Comparison of ENCODE assay signal across 17 cellular contexts in genomic region chr13:65530688-65531087, GRCh38.
DNase-seq lines count a peak whose midpoint lies in the region; ATAC-seq, FAIRE-seq and TF ChIP-seq lines count a peak whose summit lies in the region.
"Had no signal": no experiment of that assay in that cellular context is flagged by ENCODE, and none has a peak within 500 bp of the region (broad histone marks: within the 10 kb centered on the region; RNA-seq: fewer than 3 reads in every experiment).

No MANE protein-coding gene starts in this region.

- H3K9me3 Mint-ChIP-seq in neural crest cell (no peaks in the 10 kb centered on the region), HFFc6 (no peaks in the 10 kb centered on the region)

- peak; percentile 21 for FAIRE-seq in endometrium (lab: Jason Lieb, UNC)

- H3K27ac Mint-ChIP-seq in neural crest cell (ENCODE audit: unreplicated experiment) (peak overlapping the region; percentile 22), HFFc6 (no peak overlapping the region)

- H3K4me1 Mint-ChIP-seq in neural crest cell (peaks cover 33% of the 10 kb centered on the region), HFFc6 (ENCODE audit: low read depth) (peaks cover 6% of the 10 kb centered on the region; the same call in 1 of the 2 replicates)

- ATAC-seq in HG02840 (IDR thresholded peaks at IDR 0.05; ENCODE audit: low FRiP score, unreplicated experiment) = no peak
- ATAC-seq in GM21529 (IDR thresholded peaks at IDR 0.05; ENCODE audit: unreplicated experiment) = no peak

- H3K36me3 Mint-ChIP-seq in neural crest cell (ENCODE audit: low read depth) = no peaks in the 10 kb centered on the region
- no peaks in the 10 kb centered on the region for H3K36me3 Mint-ChIP-seq in HFFc6 (ENCODE audit: low read depth)

- no peak overlapping the region for H3K4me3 Mint-ChIP-seq in neural crest cell
- H3K4me3 Mint-ChIP-seq in HFFc6 = no peak overlapping the region

- H3K27me3 Mint-ChIP-seq in neural crest cell (ENCODE audit: low read depth) = no peaks in the 10 kb centered on the region
- H3K27me3 Mint-ChIP-seq in HFFc6 (ENCODE audit: insufficient read depth) = no peaks in the 10 kb centered on the region

- peak; percentile 13 for DNase-seq in HT1080 (ENCODE audit: low read depth)
- DNase-seq in RPMI7951 (ENCODE audit: low read depth) = peak; percentile 8
- no peak for DNase-seq in neural crest cell (ENCODE audit: low read depth, low spot score)
- no peak for DNase-seq in HFFc6
- DNase-seq: AML-193, Caco-2, DMS153, NCI-H146, NCI-H2081 treated with DMSO at 0.1 percent for 48 hours, NCI-H510A, NCI-H82, Peyer's patch, SHP77, SW 1271 had no signal

- TF ChIP-seq CTCF in neural crest cell (conservative IDR thresholded peaks at IDR 0.05) = no peak
- no peak for TF ChIP-seq CTCF in HFFc6 (IDR thresholded peaks at IDR 0.05)

Comparison
In these comparisons a context has a peak if more than half of its experiments do, and no peak if none do; other contexts are left out.
1. DNase-seq: peak in HT1080 (single experiment) and RPMI7951 (single experiment); none in neural crest cell (single experiment) and HFFc6 (single experiment).